Comparison of ENCODE assay signal across 8 cellular contexts in genomic region chr4:57426779-57427395, GRCh38.
DNase-seq lines count a peak whose midpoint lies in the region; ATAC-seq lines count a peak whose summit lies in the region.

No MANE protein-coding gene starts in this region.

- ATAC-seq in GM21526 (IDR thresholded peaks at IDR 0.05; ENCODE audit: low FRiP score, unreplicated experiment), result peak; percentile 83
- peak; percentile 100 for ATAC-seq in left lobe of liver
- ATAC-seq in stimulated activated naive CD8-positive, alpha-beta T cell treated with anti-CD3 and anti-CD28 coated beads, Interleukin-15, amount 100 ng/mL, for 72 hours, result peak; percentile 43

- peaks cover 0 to 1% of the 10 kb centered on the region in 2 donors for H3K9me3 Mint-ChIP-seq in stimulated activated naive CD8-positive, alpha-beta T cell treated with anti-CD3 and anti-CD28 coated beads, Interleukin-15, amount 100 ng/mL, for 72 hours

- no peak overlapping the region for H3K4me3 Mint-ChIP-seq in stimulated activated naive CD8-positive, alpha-beta T cell treated with anti-CD3 and anti-CD28 coated beads, Interleukin-15, amount 100 ng/mL, for 72 hours

- H3K4me1 Mint-ChIP-seq in stimulated activated naive CD8-positive, alpha-beta T cell treated with anti-CD3 and anti-CD28 coated beads, Interleukin-15, amount 100 ng/mL, for 72 hours, result no peaks in the 10 kb centered on the region

- in situ Hi-C loops in KBM-7 (cut with MboI; ENCODE audit: low pct_unique_long_range_greater_than_20kb, low sequenced_read_pairs), result no loop called here

- no peak overlapping the region for H3K27ac Mint-ChIP-seq in stimulated activated naive CD8-positive, alpha-beta T cell treated with anti-CD3 and anti-CD28 coated beads, Interleukin-15, amount 100 ng/mL, for 72 hours

- DNase-seq in NCI-H2107 treated with DMSO at 0.1 percent for 48 hours (lab: John Stamatoyannopoulos, UW; ENCODE audit: unreplicated experiment), result peak; percentile 5
- no peak for DNase-seq in NCI-H2107 (lab: John Stamatoyannopoulos, UW)
- DNase-seq in KBM-7, result peak; percentile 70
- DNase-seq in RPMI7951 (ENCODE audit: low read depth), result peak; percentile 73
- peak; percentile 37 for DNase-seq in cerebellum (ENCODE audit: low spot score)
- DNase-seq in left lobe of liver (ENCODE audit: low spot score), result peak; percentile 68
- DNase-seq in stimulated activated naive CD8-positive, alpha-beta T cell treated with anti-CD3 and anti-CD28 coated beads, Interleukin-15, amount 100 ng/mL, for 72 hours, result peak; percentile 24 to 38

- peaks cover 8% of the 10 kb centered on the region for H3K27me3 Mint-ChIP-seq in stimulated activated naive CD8-positive, alpha-beta T cell treated with anti-CD3 and anti-CD28 coated beads, Interleukin-15, amount 100 ng/mL, for 72 hours

Comparison
In these comparisons a context has a peak if more than half of its experiments do, and no peak if none do; other contexts are left out.
1. ATAC-seq: peak in every context shown above with its lines; median percentile 100 in left lobe of liver; 83 in GM21526; 43 in stimulated activated naive CD8-positive, alpha-beta T cell treated with anti-CD3 and anti-CD28 coated beads, Interleukin-15, amount 100 ng/mL, for 72 hours.